ENCODE assay signal across 2 cellular contexts in the genomic region with DNA sequence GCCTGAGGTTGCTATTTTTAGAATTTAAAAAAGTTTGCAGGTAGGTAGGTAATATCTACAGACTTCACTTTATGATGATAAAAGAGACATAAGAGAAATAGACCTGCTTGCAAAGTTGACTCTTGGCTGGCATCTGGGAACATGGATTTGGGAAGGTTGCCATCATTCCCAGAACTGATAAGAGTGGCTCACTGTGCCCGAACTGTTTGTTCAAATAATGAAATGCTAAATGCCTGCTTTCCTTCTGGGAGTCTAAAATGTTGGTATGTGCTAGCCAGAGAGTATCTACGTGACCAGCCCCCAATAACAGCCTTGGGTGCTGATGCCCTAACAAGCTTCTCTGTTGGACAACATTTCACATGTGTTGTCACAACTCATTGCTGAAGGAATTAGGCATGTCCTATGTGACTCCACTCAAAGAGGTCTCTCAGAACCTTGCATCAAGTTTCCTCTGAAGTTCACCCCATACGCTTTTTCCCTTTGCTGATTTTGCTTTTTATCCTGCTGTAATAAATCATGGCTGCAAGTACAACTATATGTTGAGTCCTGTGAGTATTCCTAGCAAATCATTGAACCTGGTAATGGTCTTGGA.
TF ChIP-seq lines count a peak whose summit lies in the region.

No MANE protein-coding gene starts in this region.

TF ChIP-seq in liver, 16 proteins besides CTCF, POLR2A, EP300 and RAD21 (continued from another document):
- TF ChIP-seq, protein P1, sequence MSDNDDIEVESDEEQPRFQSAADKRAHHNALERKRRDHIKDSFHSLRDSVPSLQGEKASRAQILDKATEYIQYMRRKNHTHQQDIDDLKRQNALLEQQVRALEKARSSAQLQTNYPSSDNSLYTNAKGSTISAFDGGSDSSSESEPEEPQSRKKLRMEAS (IDR thresholded peaks at IDR 0.05) = peak; percentile 50
- TF ChIP-seq EGR1 (IDR thresholded peaks at IDR 0.05; ENCODE audit: low read depth in 2 of 2) (no peak), YY1 (IDR thresholded peaks at IDR 0.05) (peak; percentile 62)
- TF ChIP-seq, protein P2, sequence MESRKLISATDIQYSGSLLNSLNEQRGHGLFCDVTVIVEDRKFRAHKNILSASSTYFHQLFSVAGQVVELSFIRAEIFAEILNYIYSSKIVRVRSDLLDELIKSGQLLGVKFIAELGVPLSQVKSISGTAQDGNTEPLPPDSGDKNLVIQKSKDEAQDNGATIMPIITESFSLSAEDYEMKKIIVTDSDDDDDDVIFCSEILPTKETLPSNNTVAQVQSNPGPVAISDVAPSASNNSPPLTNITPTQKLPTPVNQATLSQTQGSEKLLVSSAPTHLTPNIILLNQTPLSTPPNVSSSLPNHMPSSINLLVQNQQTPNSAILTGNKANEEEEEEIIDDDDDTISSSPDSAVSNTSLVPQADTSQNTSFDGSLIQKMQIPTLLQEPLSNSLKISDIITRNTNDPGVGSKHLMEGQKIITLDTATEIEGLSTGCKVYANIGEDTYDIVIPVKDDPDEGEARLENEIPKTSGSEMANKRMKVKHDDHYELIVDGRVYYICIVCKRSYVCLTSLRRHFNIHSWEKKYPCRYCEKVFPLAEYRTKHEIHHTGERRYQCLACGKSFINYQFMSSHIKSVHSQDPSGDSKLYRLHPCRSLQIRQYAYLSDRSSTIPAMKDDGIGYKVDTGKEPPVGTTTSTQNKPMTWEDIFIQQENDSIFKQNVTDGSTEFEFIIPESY (IDR thresholded peaks at IDR 0.05) = peak; percentile 38
- TF ChIP-seq, protein P3, sequence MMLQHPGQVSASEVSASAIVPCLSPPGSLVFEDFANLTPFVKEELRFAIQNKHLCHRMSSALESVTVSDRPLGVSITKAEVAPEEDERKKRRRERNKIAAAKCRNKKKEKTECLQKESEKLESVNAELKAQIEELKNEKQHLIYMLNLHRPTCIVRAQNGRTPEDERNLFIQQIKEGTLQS (IDR thresholded peaks at IDR 0.05) = no peak
- TF ChIP-seq, protein P4, sequence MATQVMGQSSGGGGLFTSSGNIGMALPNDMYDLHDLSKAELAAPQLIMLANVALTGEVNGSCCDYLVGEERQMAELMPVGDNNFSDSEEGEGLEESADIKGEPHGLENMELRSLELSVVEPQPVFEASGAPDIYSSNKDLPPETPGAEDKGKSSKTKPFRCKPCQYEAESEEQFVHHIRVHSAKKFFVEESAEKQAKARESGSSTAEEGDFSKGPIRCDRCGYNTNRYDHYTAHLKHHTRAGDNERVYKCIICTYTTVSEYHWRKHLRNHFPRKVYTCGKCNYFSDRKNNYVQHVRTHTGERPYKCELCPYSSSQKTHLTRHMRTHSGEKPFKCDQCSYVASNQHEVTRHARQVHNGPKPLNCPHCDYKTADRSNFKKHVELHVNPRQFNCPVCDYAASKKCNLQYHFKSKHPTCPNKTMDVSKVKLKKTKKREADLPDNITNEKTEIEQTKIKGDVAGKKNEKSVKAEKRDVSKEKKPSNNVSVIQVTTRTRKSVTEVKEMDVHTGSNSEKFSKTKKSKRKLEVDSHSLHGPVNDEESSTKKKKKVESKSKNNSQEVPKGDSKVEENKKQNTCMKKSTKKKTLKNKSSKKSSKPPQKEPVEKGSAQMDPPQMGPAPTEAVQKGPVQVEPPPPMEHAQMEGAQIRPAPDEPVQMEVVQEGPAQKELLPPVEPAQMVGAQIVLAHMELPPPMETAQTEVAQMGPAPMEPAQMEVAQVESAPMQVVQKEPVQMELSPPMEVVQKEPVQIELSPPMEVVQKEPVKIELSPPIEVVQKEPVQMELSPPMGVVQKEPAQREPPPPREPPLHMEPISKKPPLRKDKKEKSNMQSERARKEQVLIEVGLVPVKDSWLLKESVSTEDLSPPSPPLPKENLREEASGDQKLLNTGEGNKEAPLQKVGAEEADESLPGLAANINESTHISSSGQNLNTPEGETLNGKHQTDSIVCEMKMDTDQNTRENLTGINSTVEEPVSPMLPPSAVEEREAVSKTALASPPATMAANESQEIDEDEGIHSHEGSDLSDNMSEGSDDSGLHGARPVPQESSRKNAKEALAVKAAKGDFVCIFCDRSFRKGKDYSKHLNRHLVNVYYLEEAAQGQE (IDR thresholded peaks at IDR 0.05) = peak; percentile 13

TF ChIP-seq in HepG2, 621 proteins besides CTCF, POLR2A, EP300 and RAD21 (continued from another document):
- TF ChIP-seq, protein P5, sequence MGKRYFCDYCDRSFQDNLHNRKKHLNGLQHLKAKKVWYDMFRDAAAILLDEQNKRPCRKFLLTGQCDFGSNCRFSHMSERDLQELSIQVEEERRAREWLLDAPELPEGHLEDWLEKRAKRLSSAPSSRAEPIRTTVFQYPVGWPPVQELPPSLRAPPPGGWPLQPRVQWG (CRISPR knock-in tag; IDR thresholded peaks at IDR 0.05; ENCODE audit: borderline replicate concordance, low read depth) = no peak
- TF ChIP-seq ZNF546 (CRISPR knock-in tag; conservative IDR thresholded peaks at IDR 0.05) (no peak), ZFP41 (CRISPR knock-in tag; IDR thresholded peaks at IDR 0.05; ENCODE audit: borderline replicate concordance) (no peak), HHEX (CRISPR knock-in tag; IDR thresholded peaks at IDR 0.05) (no peak), RORA (CRISPR knock-in tag; IDR thresholded peaks at IDR 0.05) (no peak), ZNF121 (CRISPR knock-in tag; IDR thresholded peaks at IDR 0.05) (no peak), ZNF431 (CRISPR knock-in tag; IDR thresholded peaks at IDR 0.05; ENCODE audit: borderline replicate concordance, low read depth) (no peak), BRCA1 (CRISPR knock-in tag; IDR thresholded peaks at IDR 0.05) (no peak)
- TF ChIP-seq, protein P6, sequence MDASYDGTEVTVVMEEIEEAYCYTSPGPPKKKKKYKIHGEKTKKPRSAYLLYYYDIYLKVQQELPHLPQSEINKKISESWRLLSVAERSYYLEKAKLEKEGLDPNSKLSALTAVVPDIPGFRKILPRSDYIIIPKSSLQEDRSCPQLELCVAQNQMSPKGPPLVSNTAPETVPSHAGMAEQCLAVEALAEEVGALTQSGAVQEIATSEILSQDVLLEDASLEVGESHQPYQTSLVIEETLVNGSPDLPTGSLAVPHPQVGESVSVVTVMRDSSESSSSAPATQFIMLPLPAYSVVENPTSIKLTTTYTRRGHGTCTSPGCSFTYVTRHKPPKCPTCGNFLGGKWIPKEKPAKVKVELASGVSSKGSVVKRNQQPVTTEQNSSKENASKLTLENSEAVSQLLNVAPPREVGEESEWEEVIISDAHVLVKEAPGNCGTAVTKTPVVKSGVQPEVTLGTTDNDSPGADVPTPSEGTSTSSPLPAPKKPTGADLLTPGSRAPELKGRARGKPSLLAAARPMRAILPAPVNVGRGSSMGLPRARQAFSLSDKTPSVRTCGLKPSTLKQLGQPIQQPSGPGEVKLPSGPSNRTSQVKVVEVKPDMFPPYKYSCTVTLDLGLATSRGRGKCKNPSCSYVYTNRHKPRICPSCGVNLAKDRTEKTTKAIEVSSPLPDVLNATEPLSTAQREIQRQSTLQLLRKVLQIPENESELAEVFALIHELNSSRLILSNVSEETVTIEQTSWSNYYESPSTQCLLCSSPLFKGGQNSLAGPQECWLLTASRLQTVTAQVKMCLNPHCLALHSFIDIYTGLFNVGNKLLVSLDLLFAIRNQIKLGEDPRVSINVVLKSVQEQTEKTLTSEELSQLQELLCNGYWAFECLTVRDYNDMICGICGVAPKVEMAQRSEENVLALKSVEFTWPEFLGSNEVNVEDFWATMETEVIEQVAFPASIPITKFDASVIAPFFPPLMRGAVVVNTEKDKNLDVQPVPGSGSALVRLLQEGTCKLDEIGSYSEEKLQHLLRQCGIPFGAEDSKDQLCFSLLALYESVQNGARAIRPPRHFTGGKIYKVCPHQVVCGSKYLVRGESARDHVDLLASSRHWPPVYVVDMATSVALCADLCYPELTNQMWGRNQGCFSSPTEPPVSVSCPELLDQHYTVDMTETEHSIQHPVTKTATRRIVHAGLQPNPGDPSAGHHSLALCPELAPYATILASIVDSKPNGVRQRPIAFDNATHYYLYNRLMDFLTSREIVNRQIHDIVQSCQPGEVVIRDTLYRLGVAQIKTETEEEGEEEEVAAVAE (CRISPR knock-in tag; IDR thresholded peaks at IDR 0.05; ENCODE audit: borderline replicate concordance) = no peak
- TF ChIP-seq, protein P7, sequence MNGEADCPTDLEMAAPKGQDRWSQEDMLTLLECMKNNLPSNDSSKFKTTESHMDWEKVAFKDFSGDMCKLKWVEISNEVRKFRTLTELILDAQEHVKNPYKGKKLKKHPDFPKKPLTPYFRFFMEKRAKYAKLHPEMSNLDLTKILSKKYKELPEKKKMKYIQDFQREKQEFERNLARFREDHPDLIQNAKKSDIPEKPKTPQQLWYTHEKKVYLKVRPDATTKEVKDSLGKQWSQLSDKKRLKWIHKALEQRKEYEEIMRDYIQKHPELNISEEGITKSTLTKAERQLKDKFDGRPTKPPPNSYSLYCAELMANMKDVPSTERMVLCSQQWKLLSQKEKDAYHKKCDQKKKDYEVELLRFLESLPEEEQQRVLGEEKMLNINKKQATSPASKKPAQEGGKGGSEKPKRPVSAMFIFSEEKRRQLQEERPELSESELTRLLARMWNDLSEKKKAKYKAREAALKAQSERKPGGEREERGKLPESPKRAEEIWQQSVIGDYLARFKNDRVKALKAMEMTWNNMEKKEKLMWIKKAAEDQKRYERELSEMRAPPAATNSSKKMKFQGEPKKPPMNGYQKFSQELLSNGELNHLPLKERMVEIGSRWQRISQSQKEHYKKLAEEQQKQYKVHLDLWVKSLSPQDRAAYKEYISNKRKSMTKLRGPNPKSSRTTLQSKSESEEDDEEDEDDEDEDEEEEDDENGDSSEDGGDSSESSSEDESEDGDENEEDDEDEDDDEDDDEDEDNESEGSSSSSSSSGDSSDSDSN (CRISPR knock-in tag; IDR thresholded peaks at IDR 0.05) = no peak
- TF ChIP-seq, protein P8, sequence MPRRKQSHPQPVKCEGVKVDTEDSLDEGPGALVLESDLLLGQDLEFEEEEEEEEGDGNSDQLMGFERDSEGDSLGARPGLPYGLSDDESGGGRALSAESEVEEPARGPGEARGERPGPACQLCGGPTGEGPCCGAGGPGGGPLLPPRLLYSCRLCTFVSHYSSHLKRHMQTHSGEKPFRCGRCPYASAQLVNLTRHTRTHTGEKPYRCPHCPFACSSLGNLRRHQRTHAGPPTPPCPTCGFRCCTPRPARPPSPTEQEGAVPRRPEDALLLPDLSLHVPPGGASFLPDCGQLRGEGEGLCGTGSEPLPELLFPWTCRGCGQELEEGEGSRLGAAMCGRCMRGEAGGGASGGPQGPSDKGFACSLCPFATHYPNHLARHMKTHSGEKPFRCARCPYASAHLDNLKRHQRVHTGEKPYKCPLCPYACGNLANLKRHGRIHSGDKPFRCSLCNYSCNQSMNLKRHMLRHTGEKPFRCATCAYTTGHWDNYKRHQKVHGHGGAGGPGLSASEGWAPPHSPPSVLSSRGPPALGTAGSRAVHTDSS (CRISPR knock-in tag; conservative IDR thresholded peaks at IDR 0.05) = no peak
- TF ChIP-seq, protein P9, sequence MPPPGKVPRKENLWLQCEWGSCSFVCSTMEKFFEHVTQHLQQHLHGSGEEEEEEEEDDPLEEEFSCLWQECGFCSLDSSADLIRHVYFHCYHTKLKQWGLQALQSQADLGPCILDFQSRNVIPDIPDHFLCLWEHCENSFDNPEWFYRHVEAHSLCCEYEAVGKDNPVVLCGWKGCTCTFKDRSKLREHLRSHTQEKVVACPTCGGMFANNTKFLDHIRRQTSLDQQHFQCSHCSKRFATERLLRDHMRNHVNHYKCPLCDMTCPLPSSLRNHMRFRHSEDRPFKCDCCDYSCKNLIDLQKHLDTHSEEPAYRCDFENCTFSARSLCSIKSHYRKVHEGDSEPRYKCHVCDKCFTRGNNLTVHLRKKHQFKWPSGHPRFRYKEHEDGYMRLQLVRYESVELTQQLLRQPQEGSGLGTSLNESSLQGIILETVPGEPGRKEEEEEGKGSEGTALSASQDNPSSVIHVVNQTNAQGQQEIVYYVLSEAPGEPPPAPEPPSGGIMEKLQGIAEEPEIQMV (CRISPR knock-in tag; IDR thresholded peaks at IDR 0.05; ENCODE audit: low read depth) = no peak
